Comparison of ENCODE assay signal across 9 cellular contexts in the genomic region with DNA sequence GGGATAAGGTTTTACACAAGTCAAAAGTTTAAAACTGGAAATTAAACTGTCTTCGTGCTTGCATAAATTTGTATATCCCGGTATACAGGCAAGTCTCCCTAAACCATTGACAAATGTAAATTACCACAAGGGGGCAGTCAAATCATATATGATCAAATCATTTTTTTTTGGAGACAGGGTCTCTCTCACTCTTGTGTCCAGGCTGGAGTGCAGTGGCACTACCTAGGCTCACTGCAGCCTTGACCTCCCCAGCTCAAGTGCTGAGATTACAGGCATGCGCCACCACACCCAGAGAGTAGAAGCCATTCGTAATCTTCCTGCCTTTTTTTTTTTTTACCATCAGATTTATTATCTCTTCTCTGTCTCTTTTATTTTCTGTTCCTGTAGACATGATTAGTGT. TPM values are rescaled to one million over a fixed set of nuclear protein-coding genes. Genes with fewer than 3 reads are reported as not detected.
DNase-seq lines count a peak whose midpoint lies in the region; ATAC-seq, FAIRE-seq and TF ChIP-seq lines count a peak whose summit lies in the region.
"Had no signal": no experiment of that assay in that cellular context is flagged by ENCODE, and none has a peak within 500 bp of the region (broad histone marks: within the 10 kb centered on the region; RNA-seq: fewer than 3 reads in every experiment).

No MANE protein-coding gene starts in this region.

- H3K27me3 ChIP-seq in sigmoid colon, result no peaks in the 10 kb centered on the region

- no peak for TF ChIP-seq POLR2A in sigmoid colon (IDR thresholded peaks at IDR 0.05)

- no peaks in the 10 kb centered on the region for H3K9me3 ChIP-seq in sigmoid colon

- TF ChIP-seq EP300 in sigmoid colon (IDR thresholded peaks at IDR 0.05), result no peak

- no peak for FAIRE-seq in GM19239 (lab: Jason Lieb, UNC)
- FAIRE-seq: G401.6 had no signal

- no peak overlapping the region for H3K4me3 ChIP-seq in sigmoid colon

- H3K4me1 ChIP-seq in sigmoid colon, result no peaks in the 10 kb centered on the region

- H3K27ac ChIP-seq in VCaP (no peak overlapping the region), sigmoid colon (no peak overlapping the region)

- WGBS in sigmoid colon, 2 donors, result 48 to 67% methylated on average over 4 of the region's 4 CpGs

- no peaks in the 10 kb centered on the region for H3K36me3 ChIP-seq in sigmoid colon

- ATAC-seq in GM21619 (IDR thresholded peaks at IDR 0.05; ENCODE audit: unreplicated experiment), result no peak

- DNase-seq in NCI-H510A treated with DMSO at 0.1 percent for 48 hours (lab: John Stamatoyannopoulos, UW) (peak; percentile 14), NCI-H510A (lab: John Stamatoyannopoulos, UW) (no peak), M059J (ENCODE audit: low read depth) (peak; percentile 50), glomerular visceral epithelial cell (ENCODE audit: extremely low spot score) (peak; percentile 51), sigmoid colon (no peak), GM19239 (ENCODE audit: insufficient read length, low spot score) (no peak)

- intact Hi-C loops in sigmoid colon (cut with DNase I), result loop anchor here (1.0 to 5.0 kb wide), 3 partner anchors 37 to 161 kb away; a partner anchor contains a TSS

- TF ChIP-seq CTCF in VCaP (conservative IDR thresholded peaks at IDR 0.05) (peak; percentile 80), sigmoid colon (IDR thresholded peaks at IDR 0.05) (peak; percentile 44 to 60 (median 52))

RNA-seq across cellular contexts. Expression of a gene that starts 18.5 kb away (rescaled TPM):
- total RNA-seq in M059J (2014; rRNA removed; shearing (Covaris generic)), result 190 and 252 TPM in 2 replicates
- 1 to 10 TPM in 3 of 4 donors, under 1 TPM in 1; 0.33 to 2.3 (median 1.8) TPM for total RNA-seq in sigmoid colon
- polyA plus RNA-seq in sigmoid colon, result 10 to 100 TPM in 2 of 3 donors, 1 to 10 TPM in 1; 1.8 to 28.7 (median 11.3) TPM

RNA-seq across cellular contexts. Expression of a gene that starts 34.6 kb away (rescaled TPM):
- not detected in 2 replicates for total RNA-seq in M059J (2014; rRNA removed; shearing (Covaris generic))
- 1 to 10 TPM in 1 of 4 donors, under 1 TPM in 1, not detected in 2; 0.49 to 2.1 TPM for total RNA-seq in sigmoid colon
- under 1 TPM in 1 of 3 donors, not detected in 2; 0.64 TPM for polyA plus RNA-seq in sigmoid colon

RNA-seq across cellular contexts. Expression of a gene that starts 44.1 kb away (rescaled TPM):
- 6.5 and 10.1 TPM in 2 replicates for total RNA-seq in M059J (2014; rRNA removed; shearing (Covaris generic))
- 100 to 1,000 TPM; 198 to 440 (median 325) TPM for total RNA-seq in sigmoid colon
- polyA plus RNA-seq in sigmoid colon, result 100 to 1,000 TPM in 2 of 3 donors, 10 to 100 TPM in 1; 30.3 to 242 (median 108) TPM

Comparison
In these comparisons a context has a peak if more than half of its experiments do, and no peak if none do; other contexts are left out.
1. DNase-seq: peak in NCI-H510A treated with DMSO at 0.1 percent for 48 hours (single experiment), M059J (single experiment) and glomerular visceral epithelial cell (single experiment); none in NCI-H510A (single experiment), sigmoid colon (single experiment) and GM19239 (single experiment).
2. RNA of a gene that starts 18.5 kb away (total RNA-seq): 190 to 252 TPM in M059J; 0.33 to 2.3 TPM in sigmoid colon; every median in the first group is over 10 times any median in the second.
3. RNA of a gene that starts 44.1 kb away (total RNA-seq): 198 to 440 TPM in sigmoid colon; 6.5 to 10.1 TPM in M059J; every median in the first group is over 10 times any median in the second.